8 cellular contexts compared by ENCODE assay signal in genomic region chr15:81024265-81024875, GRCh38. TPM values are rescaled to one million over a fixed set of nuclear protein-coding genes. Genes with fewer than 3 reads are reported as not detected.
DNase-seq lines count a peak whose midpoint lies in the region; ATAC-seq and TF ChIP-seq lines count a peak whose summit lies in the region.

No MANE protein-coding gene starts in this region.

- no peak overlapping the region for H3K27ac ChIP-seq in CD4-positive, CD25-positive, alpha-beta regulatory T cell (ENCODE audit: insufficient read depth, low read length, poor library complexity, severe bottlenecking)
- H3K27ac ChIP-seq in caudate nucleus (ENCODE audit: low read depth, low read length), result peak overlapping the region; percentile 56
- no peak overlapping the region for H3K27ac ChIP-seq in effector memory CD4-positive, alpha-beta T cell (ENCODE audit: insufficient read depth, low read length, poor library complexity, severe bottlenecking)

- in situ Hi-C loops in HAP-1 (cut with MboI; ENCODE audit: low sequenced_read_pairs), result no loop called here

- H3K4me1 Mint-ChIP-seq in CD4-positive, CD25-positive, alpha-beta regulatory T cell, result peaks cover 10 to 19% (median 17%) of the 10 kb centered on the region in 4 donors
- peaks cover 37% of the 10 kb centered on the region for H3K4me1 Mint-ChIP-seq in nephron progenitor cell

- no peaks in the 10 kb centered on the region for H3K27me3 Mint-ChIP-seq in CD4-positive, CD25-positive, alpha-beta regulatory T cell
- H3K27me3 Mint-ChIP-seq in nephron progenitor cell (ENCODE audit: low read depth, poor library complexity), result no peaks in the 10 kb centered on the region

- no peaks in the 10 kb centered on the region for H3K36me3 ChIP-seq in CD4-positive, CD25-positive, alpha-beta regulatory T cell (ENCODE audit: control insufficient read depth, insufficient read depth, low read length)
- no peaks in the 10 kb centered on the region for H3K36me3 ChIP-seq in effector memory CD4-positive, alpha-beta T cell (ENCODE audit: control insufficient read depth, insufficient read depth, low read length)
- no peaks in the 10 kb centered on the region for H3K36me3 ChIP-seq in HAP-1 (replicated peaks)

- DNase-seq in CD4-positive, CD25-positive, alpha-beta regulatory T cell, result peak in 1 of 3 donors; percentile 48
- peak; percentile 79 for DNase-seq in NB4 (ENCODE audit: low read depth)
- peak in 1 of 61 donors; percentile 78 for DNase-seq in caudate nucleus (lab: John Stamatoyannopoulos, UW)
- DNase-seq in nephron progenitor cell, result no peak
- DNase-seq in effector memory CD4-positive, alpha-beta T cell, result no peak
- DNase-seq in HAP-1 (ENCODE audit: low spot score in 2 of 2), result no peak
- no peak for DNase-seq in GM10266 (ENCODE audit: extremely low spot score)
- DNase-seq in activated CD4-positive, CD25-positive, alpha-beta regulatory T cell (lab: John Stamatoyannopoulos, UW), result no peak

- no peaks in the 10 kb centered on the region for H3K9me3 Mint-ChIP-seq in CD4-positive, CD25-positive, alpha-beta regulatory T cell
- H3K9me3 Mint-ChIP-seq in nephron progenitor cell, result peaks cover 7% of the 10 kb centered on the region

- no peaks in the 10 kb centered on the region for H3K36me3 Mint-ChIP-seq in CD4-positive, CD25-positive, alpha-beta regulatory T cell
- no peaks in the 10 kb centered on the region for H3K36me3 Mint-ChIP-seq in nephron progenitor cell (ENCODE audit: low read depth)

- no peak for ATAC-seq in CD4-positive, CD25-positive, alpha-beta regulatory T cell (ENCODE audit: low read depth in 2 of 2)

- peaks cover 10% of the 10 kb centered on the region for H3K4me1 ChIP-seq in CD4-positive, CD25-positive, alpha-beta regulatory T cell (ENCODE audit: control insufficient read depth, insufficient read depth, low read length, poor library complexity, severe bottlenecking)
- no peaks in the 10 kb centered on the region for H3K4me1 ChIP-seq in effector memory CD4-positive, alpha-beta T cell (ENCODE audit: control insufficient read depth, insufficient read depth, low read length, poor library complexity, severe bottlenecking)
- H3K4me1 ChIP-seq in HAP-1, result no peaks in the 10 kb centered on the region

- no peak overlapping the region for H3K4me3 ChIP-seq in CD4-positive, CD25-positive, alpha-beta regulatory T cell (ENCODE audit: low read depth, low read length)
- H3K4me3 ChIP-seq in NB4 (ENCODE audit: low read depth, low read length), result no peak overlapping the region
- no peak overlapping the region for H3K4me3 ChIP-seq in effector memory CD4-positive, alpha-beta T cell (ENCODE audit: insufficient read depth, low read depth, low read length, poor library complexity, severe bottlenecking)
- no peak overlapping the region for H3K4me3 ChIP-seq in HAP-1

- no peaks in the 10 kb centered on the region for H3K27me3 ChIP-seq in CD4-positive, CD25-positive, alpha-beta regulatory T cell (ENCODE audit: control insufficient read depth, insufficient read depth, low read length)
- H3K27me3 ChIP-seq in effector memory CD4-positive, alpha-beta T cell (replicated peaks; ENCODE audit: control insufficient read depth, insufficient read depth, low read length, poor library complexity, severe bottlenecking), result no peaks in the 10 kb centered on the region
- no peaks in the 10 kb centered on the region for H3K27me3 ChIP-seq in HAP-1 (ENCODE audit: low read depth)

- H3K27ac Mint-ChIP-seq in CD4-positive, CD25-positive, alpha-beta regulatory T cell, result peak overlapping the region in 2 of 3 donors; percentile 59 to 88
- H3K27ac Mint-ChIP-seq in nephron progenitor cell, result peak overlapping the region; percentile 51

- TF ChIP-seq POLR2A in NB4 (IDR thresholded peaks at IDR 0.05; ENCODE audit: extremely low read depth, insufficient read length), result no peak

- H3K4me3 Mint-ChIP-seq in CD4-positive, CD25-positive, alpha-beta regulatory T cell, result no peak overlapping the region
- no peak overlapping the region for H3K4me3 Mint-ChIP-seq in nephron progenitor cell

- H3K9me3 ChIP-seq in CD4-positive, CD25-positive, alpha-beta regulatory T cell (ENCODE audit: control insufficient read depth in 2 of 2, low read length in 2 of 2), result no peaks in the 10 kb centered on the region
- H3K9me3 ChIP-seq in effector memory CD4-positive, alpha-beta T cell (ENCODE audit: control insufficient read depth, low read length), result no peaks in the 10 kb centered on the region
- no peaks in the 10 kb centered on the region for H3K9me3 ChIP-seq in HAP-1

- TF ChIP-seq CTCF in NB4 (IDR thresholded peaks at IDR 0.05; ENCODE audit: low read depth, low read length), result no peak
- no peak for TF ChIP-seq CTCF in nephron progenitor cell (IDR thresholded peaks at IDR 0.05)
- TF ChIP-seq CTCF in GM10266 (IDR thresholded peaks at IDR 0.05; ENCODE audit: control insufficient read depth, insufficient read depth, low read depth, missing control alignments), result no peak

RNA-seq across cellular contexts. Expression of gene TLNRD1, which starts 23.6 kb away (rescaled TPM):
- total RNA-seq in CD4-positive, CD25-positive, alpha-beta regulatory T cell, result 17.7 TPM
- polyA plus RNA-seq in CD4-positive, CD25-positive, alpha-beta regulatory T cell, result 1 to 10 TPM; 3.1 to 5.7 (median 4.5) TPM

RNA-seq across cellular contexts. Expression of gene MESD, which starts 34.8 kb away (rescaled TPM):
- 18.4 TPM for total RNA-seq in CD4-positive, CD25-positive, alpha-beta regulatory T cell
- 10 to 100 TPM; 28.7 to 34.1 (median 31.3) TPM for polyA plus RNA-seq in CD4-positive, CD25-positive, alpha-beta regulatory T cell
